ENCODE assay signal across 2 cellular contexts in genomic region chr17:59693582-59693981, GRCh38.
TF ChIP-seq lines count a peak whose summit lies in the region.

No MANE protein-coding gene starts in this region.

TF ChIP-seq in GM23338, 12 proteins besides CTCF, POLR2A, EP300 and RAD21:
- TF ChIP-seq EZH2 (IDR thresholded peaks at IDR 0.05; ENCODE audit: low read depth, unreplicated experiment) (no peak), JUNB (IDR thresholded peaks at IDR 0.05; ENCODE audit: unreplicated experiment) (no peak), NANOG (IDR thresholded peaks at IDR 0.05; ENCODE audit: borderline replicate concordance) (no peak), REST (IDR thresholded peaks at IDR 0.05; ENCODE audit: unreplicated experiment) (no peak), CREB1 (CRISPR knock-in tag; IDR thresholded peaks at IDR 0.05; ENCODE audit: low read depth) (no peak), EZH2phosphoT487 (IDR thresholded peaks at IDR 0.05; ENCODE audit: unreplicated experiment) (no peak), ZNF331 (CRISPR knock-in tag; IDR thresholded peaks at IDR 0.05; ENCODE audit: low read depth) (no peak), ETS1 (IDR thresholded peaks at IDR 0.05) (no peak), STAT1 (IDR thresholded peaks at IDR 0.05; ENCODE audit: unreplicated experiment) (no peak), POLR2AphosphoS5 (IDR thresholded peaks at IDR 0.05; ENCODE audit: low read depth) (no peak)

TF ChIP-seq in GM12878, 131 proteins besides CTCF, POLR2A, EP300 and RAD21:
- no peak for TF ChIP-seq RELB (IDR thresholded peaks at IDR 0.05; ENCODE audit: low read depth)
